ENCODE assay signal across 1 cellular context in the genomic region with DNA sequence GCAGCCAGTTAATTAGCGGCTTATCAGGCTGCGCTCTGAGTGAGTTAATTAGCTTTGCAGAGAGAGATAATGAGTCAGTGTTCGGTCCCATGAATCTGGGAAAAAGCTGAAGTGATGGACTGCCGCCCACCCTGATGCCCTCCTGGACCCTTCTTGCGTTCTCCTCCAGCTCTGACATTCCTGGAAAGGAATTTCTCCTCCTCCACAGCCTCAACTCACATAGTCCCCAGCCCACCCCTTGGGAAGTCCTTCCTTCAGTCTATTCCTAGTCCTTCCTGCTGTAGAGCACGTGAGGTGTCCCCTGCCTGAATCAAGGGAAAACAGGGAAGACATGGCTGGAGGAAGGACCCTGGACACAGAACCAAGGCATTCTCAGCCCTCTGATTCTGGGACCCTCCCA.
TF ChIP-seq lines count a peak whose summit lies in the region.

No MANE protein-coding gene starts in this region.

TF ChIP-seq in K562, 482 proteins besides CTCF, POLR2A, EP300 and RAD21:
- TF ChIP-seq SREBF1 (IDR thresholded peaks at IDR 0.05; ENCODE audit: borderline replicate concordance, low read depth, low read length): no peak
- no peak for TF ChIP-seq KHSRP (IDR thresholded peaks at IDR 0.05)
- TF ChIP-seq BCOR (IDR thresholded peaks at IDR 0.05): 0 out of 2 replicates have a peak, but pooled peaks have one; percentile 26
- no peak for TF ChIP-seq ZNF77 (CRISPR knock-in tag; IDR thresholded peaks at IDR 0.05)
- no peak for TF ChIP-seq NFIX (CRISPR knock-in tag; IDR thresholded peaks at IDR 0.05; ENCODE audit: low read depth)
- 0 out of 4 replicates have a peak, but pooled peaks of 1 of the 2 experiments have one; percentile 21 for TF ChIP-seq KDM1A (IDR thresholded peaks at IDR 0.05)
- TF ChIP-seq NFE2L1 (tag; IDR thresholded peaks at IDR 0.05; ENCODE audit: borderline replicate concordance, low read depth): no peak
- TF ChIP-seq BACH1 (tag; IDR thresholded peaks at IDR 0.05): no peak
- TF ChIP-seq, protein P1, sequence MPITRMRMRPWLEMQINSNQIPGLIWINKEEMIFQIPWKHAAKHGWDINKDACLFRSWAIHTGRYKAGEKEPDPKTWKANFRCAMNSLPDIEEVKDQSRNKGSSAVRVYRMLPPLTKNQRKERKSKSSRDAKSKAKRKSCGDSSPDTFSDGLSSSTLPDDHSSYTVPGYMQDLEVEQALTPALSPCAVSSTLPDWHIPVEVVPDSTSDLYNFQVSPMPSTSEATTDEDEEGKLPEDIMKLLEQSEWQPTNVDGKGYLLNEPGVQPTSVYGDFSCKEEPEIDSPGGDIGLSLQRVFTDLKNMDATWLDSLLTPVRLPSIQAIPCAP (CRISPR knock-in tag; IDR thresholded peaks at IDR 0.05; ENCODE audit: borderline replicate concordance): no peak
- no peak for TF ChIP-seq HNRNPLL (IDR thresholded peaks at IDR 0.05; ENCODE audit: low read depth, low read length, poor library complexity, severe bottlenecking)
